8 cellular contexts compared by ENCODE assay signal in the genomic region with DNA sequence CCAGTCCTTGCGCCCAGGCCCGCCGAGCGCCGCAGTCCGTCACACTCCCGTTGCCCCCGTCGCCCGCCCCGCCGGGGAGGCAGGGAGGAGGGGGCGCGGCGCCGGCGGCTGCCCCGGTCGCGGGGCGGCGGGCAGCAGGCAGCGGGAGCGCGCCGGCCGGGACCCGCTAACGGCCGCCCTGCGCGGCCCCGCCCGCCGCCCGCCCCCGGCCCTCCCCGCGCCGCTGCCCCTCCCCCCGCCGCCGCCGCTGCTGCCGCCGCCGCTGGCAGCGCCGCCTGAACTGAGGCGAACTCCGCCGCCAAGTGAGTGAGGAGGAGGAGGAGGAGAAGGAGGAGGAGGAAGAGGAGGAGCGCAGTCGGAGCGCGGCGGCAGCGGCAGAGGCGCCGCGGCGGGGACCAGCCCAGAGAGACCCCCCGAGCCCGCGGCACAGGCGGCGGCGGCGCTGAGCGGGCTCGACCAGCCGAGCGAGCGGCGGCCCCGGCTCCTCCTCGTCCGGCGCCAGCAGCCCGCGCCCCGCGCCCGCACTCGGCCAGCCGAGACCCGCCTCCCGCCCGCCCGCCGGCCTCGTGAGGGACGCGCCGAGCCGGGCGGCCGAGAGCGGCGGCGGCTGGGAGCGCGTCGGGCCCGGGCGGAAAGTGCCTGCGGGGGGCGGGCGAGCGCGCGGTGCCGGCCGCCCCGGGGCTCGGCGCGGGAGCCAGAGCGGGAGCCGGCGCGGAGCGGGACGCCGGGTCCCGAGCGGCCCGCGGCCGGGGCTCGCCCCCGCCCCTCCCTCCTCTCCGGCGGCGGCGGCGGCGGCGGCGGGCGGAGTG. TPM values are rescaled to one million over a fixed set of nuclear protein-coding genes. Genes with fewer than 3 reads are reported as not detected.
A peak's percentile ranks its signal among the peaks of the same experiment; 100 is the strongest.
DNase-seq lines count a peak whose midpoint lies in the region; ATAC-seq and TF ChIP-seq lines count a peak whose summit lies in the region.

A gene (plus strand): TSS at position 352 of the 809 bp plus-strand sequence. CDS start 476 bp downstream, outside the sequence.

- no peaks in the 10 kb centered on the region for H3K4me1 ChIP-seq in duodenal mucosa (ENCODE audit: control insufficient read depth in 1 of 2, insufficient read depth in 2 of 2, low read length in 2 of 2)
- no peaks in the 10 kb centered on the region for H3K4me1 ChIP-seq in lung (ENCODE audit: control insufficient read depth in 2 of 2, insufficient read depth in 2 of 2, low read length in 2 of 2)

- H3K36me3 ChIP-seq in duodenal mucosa (ENCODE audit: control insufficient read depth in 1 of 2, insufficient read depth in 2 of 2, low read length in 2 of 2), result no peaks in the 10 kb centered on the region
- no peaks in the 10 kb centered on the region for H3K36me3 ChIP-seq in lung (ENCODE audit: control insufficient read depth in 2 of 2, insufficient read depth in 2 of 2, low read length in 2 of 2)

- H3K27ac ChIP-seq in duodenal mucosa (ENCODE audit: low read depth, low read length) (peak within 1 kb of the TSS; percentile 98), lung (ENCODE audit: low read depth in 1 of 2, low read length in 1 of 2) (peak within 1 kb of the TSS; percentile 99 to 100)

- WGBS in lung, 2 donors, result 1% methylated on average over 55 to 140 of the region's 141 CpGs

- no peaks in the 10 kb centered on the region for H3K9me3 ChIP-seq in duodenal mucosa (ENCODE audit: control insufficient read depth in 1 of 2, low read length in 2 of 2)
- no peaks in the 10 kb centered on the region for H3K9me3 ChIP-seq in lung (ENCODE audit: control insufficient read depth in 2 of 2, insufficient read depth in 1 of 2, low read length in 1 of 2)

- peak; percentile 36 for ATAC-seq in HG02852 (IDR thresholded peaks at IDR 0.05; ENCODE audit: unreplicated experiment)
- ATAC-seq in lung (ENCODE audit: insufficient read depth, low FRiP score), result peak; percentile 49

- H3K4me3 ChIP-seq in duodenal mucosa (ENCODE audit: low read depth in 1 of 2, low read length in 2 of 2) (peak within 1 kb of the TSS; percentile 70 to 76), lung (peak within 1 kb of the TSS; percentile 97)

- TF ChIP-seq CTCF in lung (IDR thresholded peaks at IDR 0.05; ENCODE audit: control extremely low read depth, extremely low read depth), result no peak

- DNase-seq in NCI-H1694 treated with DMSO at 0.1 percent for 48 hours (lab: John Stamatoyannopoulos, UW), result peak; percentile 16
- DNase-seq in NCI-H1694 (lab: John Stamatoyannopoulos, UW), result no peak
- DNase-seq in NCI-H2227 (lab: John Stamatoyannopoulos, UW; ENCODE audit: unreplicated experiment), result peak; percentile 72
- peak; percentile 79 for DNase-seq in activated CD4-positive, alpha-beta T cell treated with anti-CD3 and anti-CD28 coated beads, Interleukin-2, amount 50 U/mL, for 48 hours
- peak; percentile 87 for DNase-seq in lung (ENCODE audit: low spot score)
- peak; percentile 62 to 80 (median 69) for DNase-seq in stimulated activated CD4-positive, alpha-beta T cell treated with anti-CD3 and anti-CD28 coated beads, TNF-alpha, amount 100 ng/mL, for 24 hours (ENCODE audit: low read depth in 3 of 3)

- H3K27me3 ChIP-seq in duodenal mucosa (ENCODE audit: control insufficient read depth in 1 of 2, insufficient read depth in 2 of 2, low read length in 2 of 2) (peaks cover 8 to 26% of the 10 kb centered on the region in 2 donors), lung (ENCODE audit: control insufficient read depth, insufficient read depth) (no peaks in the 10 kb centered on the region)

- peak within 1 kb of the TSS; percentile 45 to 79 for H3K9ac ChIP-seq in duodenal mucosa (ENCODE audit: low read depth in 1 of 2, low read length in 2 of 2)

RNA-seq across cellular contexts. Expression of the gene that starts here (rescaled TPM):
- 100 to 1,000 TPM; 136 to 228 TPM for total RNA-seq in lung
- polyA plus RNA-seq in lung, result 10 to 100 TPM; 20.6 to 91.1 TPM
